8 cellular contexts compared by ENCODE assay signal in genomic region chr5:59367791-59368394, GRCh38.
DNase-seq lines count a peak whose midpoint lies in the region; ATAC-seq and TF ChIP-seq lines count a peak whose summit lies in the region.

No MANE protein-coding gene starts in this region.

- intact Hi-C loops in activated CD4-positive, alpha-beta T cell treated with anti-CD3 and anti-CD28 coated beads, Interleukin-2, amount 10 ng/mL, durations not matched to agents 24 days and 14 days (cut with micrococcal nuclease) = loop anchor here (1.0 to 5.0 kb wide), 3 partner anchors 151 to 481 kb away; no protein-coding TSS in a partner anchor
- intact Hi-C loops in mucosa of descending colon (cut with DNase I, micrococcal nuclease) = loop anchor here (5.0 to 10.0 kb wide), 3 partner anchors 103 to 176 kb away; no protein-coding TSS in a partner anchor

- TF ChIP-seq CTCF in endothelial cell (IDR thresholded peaks at IDR 0.05; ENCODE audit: unreplicated experiment) (peak; percentile 48), mucosa of descending colon (IDR thresholded peaks at IDR 0.05) (peak; percentile 44)

- DNase-seq in CD1c-positive myeloid dendritic cell (ENCODE audit: extremely low spot score) (peak; percentile 55), NCI-H2107 (lab: John Stamatoyannopoulos, UW) (peak; percentile 5), endothelial cell (ENCODE audit: low spot score) (peak; percentile 63), mucosa of descending colon (peak in 2 of 3 donors; percentile 38 to 87), substantia nigra (lab: John Stamatoyannopoulos, UW) (peak in 33 of 49 donors; percentile 4 to 69 (median 29))
- DNase-seq in activated CD4-positive, alpha-beta T cell treated with anti-CD3 and anti-CD28 coated beads, Interleukin-2, amount 10 ng/mL, durations not matched to agents 24 days and 14 days = peak; percentile 84

- peaks cover 5% of the 10 kb centered on the region for H3K4me1 ChIP-seq in mucosa of descending colon (ENCODE audit: low read depth)

- no peaks in the 10 kb centered on the region for H3K4me1 Mint-ChIP-seq in activated CD4-positive, alpha-beta T cell treated with anti-CD3 and anti-CD28 coated beads, Interleukin-2, amount 10 ng/mL, durations not matched to agents 24 days and 14 days
- peaks cover 9% of the 10 kb centered on the region for H3K4me1 Mint-ChIP-seq in endothelial cell (ENCODE audit: unreplicated experiment)

- H3K27me3 Mint-ChIP-seq in activated CD4-positive, alpha-beta T cell treated with anti-CD3 and anti-CD28 coated beads, Interleukin-2, amount 10 ng/mL, durations not matched to agents 24 days and 14 days = peaks cover 44% of the 10 kb centered on the region
- H3K27me3 Mint-ChIP-seq in endothelial cell (ENCODE audit: unreplicated experiment) = no peaks in the 10 kb centered on the region

- ATAC-seq in GM18907 (IDR thresholded peaks at IDR 0.05; ENCODE audit: unreplicated experiment) = peak; percentile 48
- peak; percentile 76 for ATAC-seq in mucosa of descending colon
- ATAC-seq in GM18873 (IDR thresholded peaks at IDR 0.05; ENCODE audit: low FRiP score, unreplicated experiment) = no peak

- H3K36me3 ChIP-seq in mucosa of descending colon (ENCODE audit: low read depth) = no peaks in the 10 kb centered on the region

- H3K4me3 ChIP-seq in mucosa of descending colon = no peak overlapping the region

- no peaks in the 10 kb centered on the region for H3K9me3 Mint-ChIP-seq in activated CD4-positive, alpha-beta T cell treated with anti-CD3 and anti-CD28 coated beads, Interleukin-2, amount 10 ng/mL, durations not matched to agents 24 days and 14 days
- no peaks in the 10 kb centered on the region for H3K9me3 Mint-ChIP-seq in endothelial cell (ENCODE audit: unreplicated experiment)

- H3K9me3 ChIP-seq in mucosa of descending colon = no peaks in the 10 kb centered on the region

- no peak overlapping the region for H3K4me3 Mint-ChIP-seq in activated CD4-positive, alpha-beta T cell treated with anti-CD3 and anti-CD28 coated beads, Interleukin-2, amount 10 ng/mL, durations not matched to agents 24 days and 14 days
- no peak overlapping the region for H3K4me3 Mint-ChIP-seq in endothelial cell (ENCODE audit: unreplicated experiment)

- no peak overlapping the region for H3K27ac ChIP-seq in substantia nigra (ENCODE audit: low read depth, low read length, poor library complexity, severe bottlenecking)

- H3K36me3 Mint-ChIP-seq in activated CD4-positive, alpha-beta T cell treated with anti-CD3 and anti-CD28 coated beads, Interleukin-2, amount 10 ng/mL, durations not matched to agents 24 days and 14 days (ENCODE audit: low read depth) = no peaks in the 10 kb centered on the region
- no peaks in the 10 kb centered on the region for H3K36me3 Mint-ChIP-seq in endothelial cell (ENCODE audit: low read depth, unreplicated experiment)

- no peak overlapping the region for H3K27ac Mint-ChIP-seq in activated CD4-positive, alpha-beta T cell treated with anti-CD3 and anti-CD28 coated beads, Interleukin-2, amount 10 ng/mL, durations not matched to agents 24 days and 14 days
- no peak overlapping the region for H3K27ac Mint-ChIP-seq in endothelial cell (ENCODE audit: unreplicated experiment)

Comparison
In these comparisons a context has a peak if more than half of its experiments do, and no peak if none do; other contexts are left out.
1. DNase-seq: peak in every context shown above with its lines; median percentile 84 in activated CD4-positive, alpha-beta T cell treated with anti-CD3 and anti-CD28 coated beads, Interleukin-2, amount 10 ng/mL, durations not matched to agents 24 days and 14 days; 63 in endothelial cell; 62 in mucosa of descending colon; 55 in CD1c-positive myeloid dendritic cell; 29 in substantia nigra; 5 in NCI-H2107.